Comparison of ENCODE assay signal across 13 cellular contexts in genomic region chr4:185358514-185359433, GRCh38. TPM values are rescaled to one million over a fixed set of nuclear protein-coding genes. Genes with fewer than 3 reads are reported as not detected.
DNase-seq lines count a peak whose midpoint lies in the region; ATAC-seq, FAIRE-seq and TF ChIP-seq lines count a peak whose summit lies in the region.
"Had no signal": no experiment of that assay in that cellular context is flagged by ENCODE, and none has a peak within 500 bp of the region (broad histone marks: within the 10 kb centered on the region; RNA-seq: fewer than 3 reads in every experiment).

No MANE protein-coding gene starts in this region.

- intact Hi-C loops in Caco-2 (cut with micrococcal nuclease; ENCODE audit: unreplicated experiment) (no loop called here), K562 (cut with micrococcal nuclease) (loop anchor here (2.0 kb wide), 1 partner anchor 36 kb away; the partner anchor contains the start of gene LRP2BP)

- no peak for TF ChIP-seq RAD21 in K562 (CRISPR knock-in tag; conservative IDR thresholded peaks at IDR 0.05 in 1 of 2, IDR thresholded peaks at IDR 0.05 in 1 of 2)

- CTCF ChIA-PET in Caco-2 (lab: Charles Lee) (no interaction called here), K562 (lab: Yijun Ruan, JAX; ENCODE audit: low intra/inter-chr PET ratio) (no interaction called here)

- POLR2A ChIA-PET in Caco-2 (lab: Charles Lee) (no interaction called here), K562 (lab: Yijun Ruan, JAX) (no interaction called here)

- no peak overlapping the region for H3K9ac ChIP-seq in KMS-11
- H3K9ac ChIP-seq in K562 (ENCODE audit: insufficient read depth in 1 of 2, low read depth in 2 of 2, low read length in 2 of 2): no peak overlapping the region
- no peak overlapping the region for H3K9ac ChIP-seq in neuronal stem cell (ENCODE audit: low read depth, low read length, poor library complexity)

- H3K23ac ChIP-seq in neuronal stem cell (ENCODE audit: low read depth, low read length, poor library complexity): no peak overlapping the region

- TF ChIP-seq CTCF in Caco-2 (IDR thresholded peaks at IDR 0.05; ENCODE audit: insufficient read depth in 1 of 2, low read depth in 1 of 2, low read length in 1 of 2, severe bottlenecking in 1 of 2, unreplicated experiment in 1 of 2) (no peak), KMS-11 (conservative IDR thresholded peaks at IDR 0.05; ENCODE audit: low read depth, low read length) (no peak), K562 (IDR thresholded peaks at IDR 0.05 in 2 of 3, conservative IDR thresholded peaks at IDR 0.05 in 1 of 3; ENCODE audit: insufficient read depth in 2 of 3, low read depth in 1 of 3, low read length in 3 of 3) (no peak)

- no peak for TF ChIP-seq EP300 in K562 (IDR thresholded peaks at IDR 0.05; ENCODE audit: low read length)

- H2AFZ ChIP-seq in KMS-11 (ENCODE audit: low read depth) (no peak overlapping the region), K562 (ENCODE audit: low read depth, low read length) (no peak overlapping the region), neuronal stem cell (ENCODE audit: low read length) (no peak overlapping the region)

- no peaks in the 10 kb centered on the region for H3K27me3 Mint-ChIP-seq in Caco-2 (ENCODE audit: insufficient read depth, unreplicated experiment)
- no peaks in the 10 kb centered on the region for H3K27me3 Mint-ChIP-seq in natural killer cell treated with Interleukin-12 subunit alpha and Interleukin-12 subunit beta and Interleukin-15 and Interleukin-18, amount 100 ng/mL, for 72 hours
- no peaks in the 10 kb centered on the region for H3K27me3 Mint-ChIP-seq in stimulated activated naive CD8-positive, alpha-beta T cell treated with anti-CD3 and anti-CD28 coated beads, Interleukin-15, amount 100 ng/mL, for 72 hours
- no peaks in the 10 kb centered on the region for H3K27me3 Mint-ChIP-seq in T-helper 2 cell treated with Interferon-gamma antibody and Interleukin-4, amounts not matched to agents 5 μg/mL and 100 μg/mL, for 36 hours (ENCODE audit: low read depth)
- H3K27me3 Mint-ChIP-seq: activated naive CD8-positive, alpha-beta T cell had no signal

- ATAC-seq in K562: peak; percentile 59
- no peak for ATAC-seq in natural killer cell treated with Interleukin-12 subunit alpha and Interleukin-12 subunit beta and Interleukin-15 and Interleukin-18, amount 100 ng/mL, for 72 hours
- ATAC-seq in stimulated activated naive CD8-positive, alpha-beta T cell treated with anti-CD3 and anti-CD28 coated beads, Interleukin-15, amount 100 ng/mL, for 72 hours: no peak

- H4K91ac ChIP-seq in neuronal stem cell (ENCODE audit: low read depth, low read length, poor library complexity): no peak overlapping the region

- no peaks in the 10 kb centered on the region for H3K27me3 ChIP-seq in Caco-2 (replicated peaks; ENCODE audit: control insufficient read depth, insufficient read depth, low read length)
- no peaks in the 10 kb centered on the region for H3K27me3 ChIP-seq in KMS-11 (ENCODE audit: insufficient read depth, low read depth)
- H3K27me3 ChIP-seq in K562 (ENCODE audit: control insufficient read depth in 2 of 2, insufficient read depth in 2 of 2, low read length in 2 of 2): no peaks in the 10 kb centered on the region
- no peaks in the 10 kb centered on the region for H3K27me3 ChIP-seq in neuronal stem cell (ENCODE audit: control insufficient read depth in 3 of 3, insufficient read depth in 3 of 3, low read depth in 1 of 3, low read length in 3 of 3)
- H3K27me3 ChIP-seq: SJCRH30 had no signal

- H2BK120ac ChIP-seq in neuronal stem cell (ENCODE audit: low read depth, low read length): no peak overlapping the region

- H3K4me3 ChIP-seq in Caco-2 (ENCODE audit: low read depth, low read length): no peak overlapping the region
- no peak overlapping the region for H3K4me3 ChIP-seq in KMS-11 (IDR thresholded peaks at IDR 0.05; ENCODE audit: insufficient read depth, low read depth, low read length)
- H3K4me3 ChIP-seq in K562: no peak overlapping the region
- H3K4me3 ChIP-seq in neuronal stem cell (ENCODE audit: low read length in 2 of 2): no peak overlapping the region
- H3K4me3 ChIP-seq: SJCRH30 had no signal

- H2BK12ac ChIP-seq in neuronal stem cell (ENCODE audit: low read length): no peak overlapping the region

- BruUV-seq in Caco-2 (replicated peaks; lab: Mats Ljungman, UMichigan) (no TSS peak), K562 (replicated peaks; lab: Mats Ljungman, UMichigan) (no TSS peak)

- peaks cover 6% of the 10 kb centered on the region; the same call in 1 of the 2 replicates for H3K4me1 ChIP-seq in Caco-2
- peaks cover 97% of the 10 kb centered on the region for H3K4me1 ChIP-seq in KMS-11 (ENCODE audit: low read depth, poor library complexity, severe bottlenecking)
- peaks cover 13 to 37% of the 10 kb centered on the region in 2 experiments for H3K4me1 ChIP-seq in K562 (replicated peaks in 1 of 2; ENCODE audit: control insufficient read depth in 2 of 2, insufficient read depth in 2 of 2, low read length in 2 of 2)
- H3K4me1 ChIP-seq in neuronal stem cell (ENCODE audit: control insufficient read depth in 2 of 2, insufficient read depth in 1 of 2, low read depth in 1 of 2, low read length in 2 of 2): no peaks in the 10 kb centered on the region
- H3K4me1 ChIP-seq: SJCRH30 had no signal

- H3K9me3 ChIP-seq in Caco-2: no peaks in the 10 kb centered on the region
- no peaks in the 10 kb centered on the region for H3K9me3 ChIP-seq in K562 (replicated peaks; ENCODE audit: control insufficient read depth, insufficient read depth, low read depth, low read length)
- no peaks in the 10 kb centered on the region for H3K9me3 ChIP-seq in neuronal stem cell (replicated peaks in 1 of 2; ENCODE audit: control insufficient read depth in 2 of 2, insufficient read depth in 1 of 2, low read depth in 1 of 2, low read length in 2 of 2)
- H3K9me3 ChIP-seq: SJCRH30 had no signal

- H3K79me1 ChIP-seq in neuronal stem cell (ENCODE audit: low read depth, low read length): no peaks in the 10 kb centered on the region

- TF ChIP-seq POLR2A in K562 (conservative IDR thresholded peaks at IDR 0.05): no peak

- H3K4me1 Mint-ChIP-seq in Caco-2 (ENCODE audit: low read depth, unreplicated experiment): no peaks in the 10 kb centered on the region
- H3K4me1 Mint-ChIP-seq in natural killer cell treated with Interleukin-12 subunit alpha and Interleukin-12 subunit beta and Interleukin-15 and Interleukin-18, amount 100 ng/mL, for 72 hours (ENCODE audit: low read depth in 2 of 2): no peaks in the 10 kb centered on the region
- H3K4me1 Mint-ChIP-seq in stimulated activated naive CD8-positive, alpha-beta T cell treated with anti-CD3 and anti-CD28 coated beads, Interleukin-15, amount 100 ng/mL, for 72 hours: no peaks in the 10 kb centered on the region
- H3K4me1 Mint-ChIP-seq in T-helper 2 cell treated with Interferon-gamma antibody and Interleukin-4, amounts not matched to agents 5 μg/mL and 100 μg/mL, for 36 hours (ENCODE audit: low read depth): peaks cover 7% of the 10 kb centered on the region
- H3K4me1 Mint-ChIP-seq: endodermal cell had no signal

- H3K27ac Mint-ChIP-seq in Caco-2 (ENCODE audit: unreplicated experiment): no peak overlapping the region
- no peak overlapping the region for H3K27ac Mint-ChIP-seq in natural killer cell treated with Interleukin-12 subunit alpha and Interleukin-12 subunit beta and Interleukin-15 and Interleukin-18, amount 100 ng/mL, for 72 hours
- H3K27ac Mint-ChIP-seq in stimulated activated naive CD8-positive, alpha-beta T cell treated with anti-CD3 and anti-CD28 coated beads, Interleukin-15, amount 100 ng/mL, for 72 hours: no peak overlapping the region
- no peak overlapping the region for H3K27ac Mint-ChIP-seq in T-helper 2 cell treated with Interferon-gamma antibody and Interleukin-4, amounts not matched to agents 5 μg/mL and 100 μg/mL, for 36 hours
- H3K27ac Mint-ChIP-seq: activated naive CD8-positive, alpha-beta T cell; endodermal cell had no signal

- H3K4ac ChIP-seq in neuronal stem cell (ENCODE audit: low read length): no peak overlapping the region

- H3K9me1 ChIP-seq in K562 (ENCODE audit: control insufficient read depth, insufficient read depth, low read length): no peaks in the 10 kb centered on the region

- 49% methylated on average over 9 of the region's 9 CpGs for WGBS in K562 (ENCODE audit: insufficient coverage, low coverage, missing lambda C conversion rate)
- no CpG with 5 or more reads among the region's 9 CpGs for WGBS in neuronal stem cell (ENCODE audit: extremely low coverage in 2 of 2, insufficient read length in 2 of 2, insufficient replicate concordance in 1 of 2), 2 donors

- no peak overlapping the region for H3K14ac ChIP-seq in neuronal stem cell (ENCODE audit: low read length)

- no peak overlapping the region for H3K18ac ChIP-seq in neuronal stem cell (ENCODE audit: low read length)

- no peaks in the 10 kb centered on the region for H3K9me3 Mint-ChIP-seq in Caco-2 (ENCODE audit: unreplicated experiment)
- H3K9me3 Mint-ChIP-seq in natural killer cell treated with Interleukin-12 subunit alpha and Interleukin-12 subunit beta and Interleukin-15 and Interleukin-18, amount 100 ng/mL, for 72 hours: no peaks in the 10 kb centered on the region
- no peaks in the 10 kb centered on the region for H3K9me3 Mint-ChIP-seq in stimulated activated naive CD8-positive, alpha-beta T cell treated with anti-CD3 and anti-CD28 coated beads, Interleukin-15, amount 100 ng/mL, for 72 hours
- no peaks in the 10 kb centered on the region for H3K9me3 Mint-ChIP-seq in T-helper 2 cell treated with Interferon-gamma antibody and Interleukin-4, amounts not matched to agents 5 μg/mL and 100 μg/mL, for 36 hours
- H3K9me3 Mint-ChIP-seq: endodermal cell had no signal

- no peak overlapping the region for H4K8ac ChIP-seq in neuronal stem cell (ENCODE audit: low read depth, low read length)

- H3K36me3 ChIP-seq in Caco-2 (ENCODE audit: control insufficient read depth, insufficient read depth, low read length) (no peaks in the 10 kb centered on the region), KMS-11 (ENCODE audit: insufficient read depth) (no peaks in the 10 kb centered on the region), K562 (ENCODE audit: control insufficient read depth, insufficient read depth, low read length) (peaks cover 2% of the 10 kb centered on the region; the same call in 1 of the 3 replicates), neuronal stem cell (replicated peaks in 1 of 2; ENCODE audit: control insufficient read depth in 2 of 2, insufficient read depth in 2 of 2, low read length in 2 of 2) (peaks cover 0 to 20% of the 10 kb centered on the region in 2 donors)
- H3K36me3 ChIP-seq: SJCRH30 had no signal

- in situ Hi-C loops in K562 (cut with MboI): no loop called here

- no peak overlapping the region for H2BK5ac ChIP-seq in neuronal stem cell (ENCODE audit: low read length)

- H3K4me3 Mint-ChIP-seq in Caco-2 (ENCODE audit: unreplicated experiment): no peak overlapping the region
- no peak overlapping the region for H3K4me3 Mint-ChIP-seq in natural killer cell treated with Interleukin-12 subunit alpha and Interleukin-12 subunit beta and Interleukin-15 and Interleukin-18, amount 100 ng/mL, for 72 hours
- H3K4me3 Mint-ChIP-seq in stimulated activated naive CD8-positive, alpha-beta T cell treated with anti-CD3 and anti-CD28 coated beads, Interleukin-15, amount 100 ng/mL, for 72 hours: no peak overlapping the region
- no peak overlapping the region for H3K4me3 Mint-ChIP-seq in T-helper 2 cell treated with Interferon-gamma antibody and Interleukin-4, amounts not matched to agents 5 μg/mL and 100 μg/mL, for 36 hours
- H3K4me3 Mint-ChIP-seq: activated naive CD8-positive, alpha-beta T cell; endodermal cell had no signal

- H2BK15ac ChIP-seq in neuronal stem cell (ENCODE audit: low read length): no peak overlapping the region

- H3K4me2 ChIP-seq in KMS-11: peak overlapping the region; percentile 75
- H3K4me2 ChIP-seq in K562 (ENCODE audit: insufficient read depth, low read length): no peak overlapping the region
- no peak overlapping the region for H3K4me2 ChIP-seq in neuronal stem cell (ENCODE audit: insufficient read depth, low read length, poor library complexity, severe bottlenecking)

- no peak for FAIRE-seq in K562 (lab: Jason Lieb, UNC)

- no peaks in the 10 kb centered on the region for H4K20me1 ChIP-seq in KMS-11 (ENCODE audit: insufficient read depth)
- H4K20me1 ChIP-seq in K562 (replicated peaks; ENCODE audit: control insufficient read depth, insufficient read depth, low read length): no peaks in the 10 kb centered on the region

- no peaks in the 10 kb centered on the region for H3K36me3 Mint-ChIP-seq in Caco-2 (ENCODE audit: insufficient read depth, unreplicated experiment)
- no peaks in the 10 kb centered on the region for H3K36me3 Mint-ChIP-seq in natural killer cell treated with Interleukin-12 subunit alpha and Interleukin-12 subunit beta and Interleukin-15 and Interleukin-18, amount 100 ng/mL, for 72 hours
- H3K36me3 Mint-ChIP-seq in T-helper 2 cell treated with Interferon-gamma antibody and Interleukin-4, amounts not matched to agents 5 μg/mL and 100 μg/mL, for 36 hours (ENCODE audit: low read depth): peaks cover 2% of the 10 kb centered on the region

- H3K79me2 ChIP-seq in KMS-11 (ENCODE audit: insufficient read depth, low read depth) (no peaks in the 10 kb centered on the region), K562 (ENCODE audit: control insufficient read depth, insufficient read depth, low read length) (no peaks in the 10 kb centered on the region)

- no peak overlapping the region for H2AK5ac ChIP-seq in neuronal stem cell (ENCODE audit: low read depth, low read length)

- DNase-seq in Caco-2 (peak; percentile 5 to 62), K562 (ENCODE audit: extremely low read depth in 1 of 4, low spot score in 3 of 4) (peak; percentile 29 to 58 (median 51)), neuronal stem cell (ENCODE audit: low spot score) (peak; percentile 2), germinal center (ENCODE audit: low spot score) (no peak)
- no peak for DNase-seq in natural killer cell treated with Interleukin-12 subunit alpha and Interleukin-12 subunit beta and Interleukin-15 and Interleukin-18, amount 100 ng/mL, for 72 hours (ENCODE audit: low spot score)
- DNase-seq in stimulated activated naive CD8-positive, alpha-beta T cell treated with anti-CD3 and anti-CD28 coated beads, Interleukin-15, amount 100 ng/mL, for 72 hours: no peak
- DNase-seq in T-helper 2 cell treated with Interferon-gamma antibody and Interleukin-4, amounts not matched to agents 5 μg/mL and 100 μg/mL, for 36 hours (ENCODE audit: low spot score): no peak
- DNase-seq: endodermal cell; Kasumi-1; SJCRH30; stimulated activated CD4-positive, alpha-beta T cell treated with anti-CD3 and anti-CD28 coated beads, Interleukin-12 subunit alpha, Interleukin-12 subunit beta, amount 100 ng/mL, for 4 hours had no signal

- peak overlapping the region; percentile 84 for H3K27ac ChIP-seq in KMS-11
- H3K27ac ChIP-seq in K562 (ENCODE audit: extremely low read depth, low read depth, low read length): peak overlapping the region; percentile 58; the same call in 2 of the 3 replicates
- no peak overlapping the region for H3K27ac ChIP-seq in neuronal stem cell (replicated peaks; ENCODE audit: low read length)
- H3K27ac ChIP-seq: SJCRH30 had no signal

RNA-seq across cellular contexts. Expression of gene LRP2BP, which starts 37.0 kb away (rescaled TPM):
- total RNA-seq in Caco-2 (2022) (0.20 and 0.46 TPM in 2 replicates), K562 (2014; rRNA removed) (0.24 and 0.91 TPM in 2 replicates), K562 (2014; rRNA removed; fragmentation: Illumina TruSeq; extraction: Trizol) (0.62 and 1.1 TPM in 2 replicates), K562 (2015; rRNA removed; fragmentation: Illumina TruSeq; extraction: Trizol) (0.45 and 0.62 TPM in 2 replicates), K562 (2021) (0.40 and 0.42 TPM in 2 replicates)
- total RNA-seq in K562 (2011; cell fraction: chromatin; rRNA removed; ENCODE audit: low replicate concordance): 2.8 and 10.2 TPM in 2 replicates
- 1.5 and 2.1 TPM in 2 replicates for total RNA-seq in K562 (2011; cell fraction: nucleolus; rRNA removed)
- total RNA-seq in K562 (2011; cell fraction: nucleoplasm; rRNA removed): 5.4 and 7.9 TPM in 2 replicates
- polyA plus RNA-seq in K562 (2011; rRNA removed) (2.1 TPM in 2 replicates), K562 (2014; fragmentation: Illumina TruSeq; extraction: Trizol) (0.22 and 0.45 TPM in 2 replicates), K562 (2014; fragmentation: Nextera tagmentation; extraction: Ambion mirVana) (under 1 TPM; 0.51 to 0.59 TPM), K562 (2014; rRNA removed) (0.49 and 0.78 TPM in 2 replicates)
- polyA plus RNA-seq in K562 (2011; cell fraction: cytosol; rRNA removed): 0.22 and 0.47 TPM in 2 replicates
- polyA plus RNA-seq in K562 (2011; cell fraction: nucleus; rRNA removed): 4.4 and 6.1 TPM in 2 replicates
- 0.62 and 1.2 TPM in 2 replicates for polyA plus RNA-seq in K562 (2012)
- 1.8 and 2.5 TPM in 2 replicates for polyA minus RNA-seq in K562 (2011; rRNA and poly(A)+ RNA removed)
- polyA minus RNA-seq in K562 (2011; cell fraction: cytosol; rRNA and poly(A)+ RNA removed): 0.46 TPM in 1 of 2 replicates, not detected in the other
- 1.9 and 3.8 TPM in 2 replicates for polyA minus RNA-seq in K562 (2011; cell fraction: nucleus; rRNA and poly(A)+ RNA removed)
- 0.17 TPM for polyA plus RNA-seq in neuronal stem cell (2013, experiment 1 of 2)
- 0.18 TPM for polyA plus RNA-seq in neuronal stem cell (2013, experiment 2 of 2)
- 1 to 10 TPM in 1 of 2 donors, under 1 TPM in 1; 0.45 to 1.2 TPM for total RNA-seq in natural killer cell treated with Interleukin-12 subunit alpha and Interleukin-12 subunit beta and Interleukin-15 and Interleukin-18, amount 100 ng/mL, for 72 hours

RNA-seq across cellular contexts. Expression of gene ANKRD37, which starts 37.9 kb away (rescaled TPM):
- 2.4 and 3.6 TPM in 2 replicates for total RNA-seq in Caco-2 (2022)
- 16.6 and 36.8 TPM in 2 replicates for total RNA-seq in K562 (2011; cell fraction: chromatin; rRNA removed; ENCODE audit: low replicate concordance)
- total RNA-seq in K562 (2011; cell fraction: nucleolus; rRNA removed): 19.0 and 25.1 TPM in 2 replicates
- total RNA-seq in K562 (2011; cell fraction: nucleoplasm; rRNA removed): 23.8 and 26.5 TPM in 2 replicates
- 3.8 and 6.5 TPM in 2 replicates for total RNA-seq in K562 (2014; rRNA removed)
- 2.5 and 3.6 TPM in 2 replicates for total RNA-seq in K562 (2014; rRNA removed; fragmentation: Illumina TruSeq; extraction: Trizol)
- total RNA-seq in K562 (2015; rRNA removed; fragmentation: Illumina TruSeq; extraction: Trizol): 2.1 and 2.3 TPM in 2 replicates
- 6.1 and 8.3 TPM in 2 replicates for total RNA-seq in K562 (2021)
- 53.7 and 57.3 TPM in 2 replicates for polyA plus RNA-seq in K562 (2011; rRNA removed)
- 31.7 and 42.0 TPM in 2 replicates for polyA plus RNA-seq in K562 (2011; cell fraction: cytosol; rRNA removed)
- polyA plus RNA-seq in K562 (2011; cell fraction: nucleus; rRNA removed): 43.2 and 57.2 TPM in 2 replicates
- 9.2 and 12.4 TPM in 2 replicates for polyA plus RNA-seq in K562 (2012)
- 1.9 and 3.3 TPM in 2 replicates for polyA plus RNA-seq in K562 (2014; fragmentation: Illumina TruSeq; extraction: Trizol)
- polyA plus RNA-seq in K562 (2014; fragmentation: Nextera tagmentation; extraction: Ambion mirVana): 1 to 10 TPM; 1.3 to 3.1 TPM
- 5.1 and 11.5 TPM in 2 replicates for polyA plus RNA-seq in K562 (2014; rRNA removed)
- 20.3 and 21.4 TPM in 2 replicates for polyA minus RNA-seq in K562 (2011; rRNA and poly(A)+ RNA removed)
- 11.2 and 14.8 TPM in 2 replicates for polyA minus RNA-seq in K562 (2011; cell fraction: cytosol; rRNA and poly(A)+ RNA removed)
- polyA minus RNA-seq in K562 (2011; cell fraction: nucleus; rRNA and poly(A)+ RNA removed): 21.1 and 29.7 TPM in 2 replicates
- polyA plus RNA-seq in neuronal stem cell (2013, experiment 1 of 2): 3.4 TPM
- polyA plus RNA-seq in neuronal stem cell (2013, experiment 2 of 2): 3.7 TPM
- 10 to 100 TPM; 10.0 to 13.9 TPM for total RNA-seq in natural killer cell treated with Interleukin-12 subunit alpha and Interleukin-12 subunit beta and Interleukin-15 and Interleukin-18, amount 100 ng/mL, for 72 hours

Comparison
In these comparisons a context has a peak if more than half of its experiments do, and no peak if none do; other contexts are left out.
1. DNase-seq: peak in Caco-2 (2 of 2), K562 (4 of 4) and neuronal stem cell (single experiment); none in germinal center (single experiment), natural killer cell treated with Interleukin-12 subunit alpha and Interleukin-12 subunit beta and Interleukin-15 and Interleukin-18, amount 100 ng/mL, for 72 hours (single experiment), stimulated activated naive CD8-positive, alpha-beta T cell treated with anti-CD3 and anti-CD28 coated beads, Interleukin-15, amount 100 ng/mL, for 72 hours (0 of 2) and T-helper 2 cell treated with Interferon-gamma antibody and Interleukin-4, amounts not matched to agents 5 μg/mL and 100 μg/mL, for 36 hours (single experiment).